ENCODE assay signal across 8 cellular contexts in genomic region chr9:121122450-121123032, GRCh38. TPM values are rescaled to one million over a fixed set of nuclear protein-coding genes. Genes with fewer than 3 reads are reported as not detected.
DNase-seq lines count a peak whose midpoint lies in the region; ATAC-seq and TF ChIP-seq lines count a peak whose summit lies in the region.

No MANE protein-coding gene starts in this region.

- peaks cover 4% of the 10 kb centered on the region for H3K4me1 ChIP-seq in A673 (ENCODE audit: insufficient read depth, low read length, poor library complexity, severe bottlenecking)
- peaks cover 5% of the 10 kb centered on the region for H3K4me1 ChIP-seq in mucosa of stomach (ENCODE audit: control insufficient read depth, insufficient read depth, low read length)

- no peak for TF ChIP-seq CTCF in A673 (conservative IDR thresholded peaks at IDR 0.05; ENCODE audit: low read depth, low read length)
- TF ChIP-seq CTCF in HL-60 (IDR thresholded peaks at IDR 0.05; ENCODE audit: insufficient read depth, low read length) = no peak
- TF ChIP-seq CTCF in astrocyte of the cerebellum (IDR thresholded peaks at IDR 0.05; ENCODE audit: low read depth, low read length, missing control alignments) = no peak

- POLR2A ChIA-PET in A673 (lab: Charles Lee; ENCODE audit: low non-redundant PET) = no interaction called here

- intact Hi-C loops in A673 (cut with micrococcal nuclease; ENCODE audit: unreplicated experiment) = no loop called here

- no peaks in the 10 kb centered on the region for H3K27me3 ChIP-seq in A673 (replicated peaks; ENCODE audit: insufficient read depth, low read depth, low read length, poor library complexity)
- H3K27me3 ChIP-seq in HL-60 (ENCODE audit: insufficient read depth, poor library complexity, severe bottlenecking) = no peaks in the 10 kb centered on the region
- H3K27me3 ChIP-seq in mucosa of stomach (ENCODE audit: control insufficient read depth, insufficient read depth, low read length) = no peaks in the 10 kb centered on the region

- ATAC-seq in GM19463 (IDR thresholded peaks at IDR 0.05; ENCODE audit: unreplicated experiment) = no peak
- ATAC-seq in HG03159 (IDR thresholded peaks at IDR 0.05; ENCODE audit: unreplicated experiment) = no peak
- no peak for ATAC-seq in HG02840 (IDR thresholded peaks at IDR 0.05; ENCODE audit: low FRiP score, unreplicated experiment)
- ATAC-seq in GM21381 (IDR thresholded peaks at IDR 0.05; ENCODE audit: unreplicated experiment) = no peak

- in situ Hi-C loops in astrocyte of the cerebellum (cut with HindIII; ENCODE audit: low sequenced_read_pairs) = no loop called here

- CTCF ChIA-PET in A673 (lab: Charles Lee) = interaction anchor here (1.2 kb wide), 1 partner anchor 49 kb away, joined by 3 read pairs; no protein-coding TSS in a partner anchor

- peak overlapping the region; percentile 37 for H3K9ac ChIP-seq in mucosa of stomach (ENCODE audit: low read length)

- H3K4me3 ChIP-seq in A673 (ENCODE audit: low read depth, low read length, poor library complexity, severe bottlenecking) (peak overlapping the region; percentile 47), HL-60 (replicated peaks; ENCODE audit: insufficient read depth, low read length) (peak overlapping the region; percentile 29), astrocyte of the cerebellum (ENCODE audit: low read depth, low read length) (peak overlapping the region; percentile 36), mucosa of stomach (ENCODE audit: low read length) (peak overlapping the region; percentile 7)

- DNase-seq in A673 (ENCODE audit: low spot score) (peak; percentile 11), HL-60 (ENCODE audit: low read depth in 1 of 2, low spot score in 1 of 2) (no peak), astrocyte of the cerebellum (ENCODE audit: low read depth) (no peak)

- no TSS peak for BruUV-seq in A673 (replicated peaks; lab: Mats Ljungman, UMichigan)

- no peaks in the 10 kb centered on the region for H3K9me3 ChIP-seq in A673 (ENCODE audit: low read depth, low read length, poor library complexity, severe bottlenecking)
- no peaks in the 10 kb centered on the region for H3K9me3 ChIP-seq in mucosa of stomach (ENCODE audit: control insufficient read depth, low read length)

- H3K36me3 ChIP-seq in A673 (ENCODE audit: insufficient read depth, low read length, poor library complexity, severe bottlenecking) = peaks cover 8% of the 10 kb centered on the region
- no peaks in the 10 kb centered on the region for H3K36me3 ChIP-seq in mucosa of stomach (ENCODE audit: control insufficient read depth, insufficient read depth, low read length)

- peak overlapping the region; percentile 37 for H3K27ac ChIP-seq in A673 (ENCODE audit: low read depth, low read length, poor library complexity, severe bottlenecking)
- peak overlapping the region; percentile 79 for H3K27ac ChIP-seq in HL-60 (replicated peaks)

RNA-seq across cellular contexts. Expression of gene CNTRL, which starts 47.8 kb away (rescaled TPM):
- total RNA-seq in A673 (2021) = 26.3 and 30.0 TPM in 2 replicates
